8 cellular contexts compared by ENCODE assay signal in genomic region chrY:2934861-2935605, GRCh38. TPM values are rescaled to one million over a fixed set of nuclear protein-coding genes. Genes with fewer than 3 reads are reported as not detected.
DNase-seq lines count a peak whose midpoint lies in the region; ATAC-seq and TF ChIP-seq lines count a peak whose summit lies in the region.

TSS of gene ZFY (plus strand) at chrY:2935381. CDS start at chrY:2953937, 18,556 bp downstream.

- no peak within 1 kb of the TSS for H3K27ac Mint-ChIP-seq in H9

- H3K4me3 ChIP-seq in mononuclear cell (ENCODE audit: low read length), result peak within 1 kb of the TSS; percentile 61

- H3K9me3 ChIP-seq in mononuclear cell (ENCODE audit: low read depth, low read length), result no peaks in the 10 kb centered on the region
- H3K9me3 ChIP-seq in H9 (ENCODE audit: control insufficient read depth, low read depth, low read length), result no peaks in the 10 kb centered on the region

- no peaks in the 10 kb centered on the region for H3K4me1 Mint-ChIP-seq in H9

- no CpG with 5 or more reads among the region's 83 CpGs for WGBS in H9 (ENCODE audit: extremely low coverage, insufficient read length, low lambda C conversion rate)

- H3K9ac ChIP-seq in H9 (ENCODE audit: extremely low read depth, insufficient read length, low read length), result no peak within 1 kb of the TSS

- H4K91ac ChIP-seq in H9 (ENCODE audit: insufficient read length, low read depth, low read length), result no peak within 1 kb of the TSS

- no peak within 1 kb of the TSS for H3K4me3 Mint-ChIP-seq in H9

- H4K8ac ChIP-seq in H9 (replicated peaks; ENCODE audit: insufficient read length, low read depth, low read length), result no peak within 1 kb of the TSS

- H3K79me1 ChIP-seq in H9 (ENCODE audit: insufficient read depth, low read depth, low read length, poor library complexity, severe bottlenecking), result no peaks in the 10 kb centered on the region

- H4K20me1 ChIP-seq in H9 (ENCODE audit: control insufficient read depth, insufficient read depth, insufficient read length), result no peaks in the 10 kb centered on the region

- no peak within 1 kb of the TSS for H3K4me2 ChIP-seq in H9 (ENCODE audit: insufficient read depth, insufficient read length, low read length)

- H3K4me1 ChIP-seq in mononuclear cell (ENCODE audit: insufficient read depth, low read length) (peaks cover 11% of the 10 kb centered on the region), H9 (ENCODE audit: insufficient read depth, low read length) (no peaks in the 10 kb centered on the region)

- H3K36me3 Mint-ChIP-seq in H9 (ENCODE audit: insufficient read depth in 1 of 3, low read depth in 3 of 3), result no peaks in the 10 kb centered on the region

- H3K27ac ChIP-seq in 22Rv1 (peak within 1 kb of the TSS; percentile 98), H9 (ENCODE audit: insufficient read length, low read depth, low read length) (no peak within 1 kb of the TSS)

- no peak within 1 kb of the TSS for H2BK15ac ChIP-seq in H9 (ENCODE audit: low read depth, low read length)

- no peak within 1 kb of the TSS for H3K18ac ChIP-seq in H9 (ENCODE audit: insufficient read length, low read depth, low read length)

- ATAC-seq in GM21528 (IDR thresholded peaks at IDR 0.05; ENCODE audit: low FRiP score, unreplicated experiment) (peak; percentile 42), GM18520 (IDR thresholded peaks at IDR 0.05; ENCODE audit: unreplicated experiment) (no peak)

- H2AFZ ChIP-seq in H9 (ENCODE audit: low read length), result no peak within 1 kb of the TSS

- no peak within 1 kb of the TSS for H2AK5ac ChIP-seq in H9 (ENCODE audit: insufficient read length, low read length)

- no peaks in the 10 kb centered on the region for H3K79me2 ChIP-seq in H9 (ENCODE audit: insufficient read depth, low read length)

- no peak within 1 kb of the TSS for H3K14ac ChIP-seq in H9 (ENCODE audit: insufficient read depth, low read length)

- H2BK5ac ChIP-seq in H9 (ENCODE audit: insufficient read length, low read length), result no peak within 1 kb of the TSS

- no peaks in the 10 kb centered on the region for H3K27me3 Mint-ChIP-seq in H9 (ENCODE audit: low read depth)

- no peak for TF ChIP-seq CTCF in 22Rv1 (IDR thresholded peaks at IDR 0.05)
- no peak for TF ChIP-seq CTCF in H9 (conservative IDR thresholded peaks at IDR 0.05)

- peak; percentile 78 for DNase-seq in NCI-H69 (lab: John Stamatoyannopoulos, UW)
- DNase-seq in amygdala (lab: John Stamatoyannopoulos, UW), result peak in 31 of 56 donors; percentile 0 to 80 (median 37)
- no peak for DNase-seq in H9
- no peak for DNase-seq in NCI-H748 treated with DMSO at 0.1 percent for 48 hours (lab: John Stamatoyannopoulos, UW)

- H3K9me3 Mint-ChIP-seq in H9, result no peaks in the 10 kb centered on the region

- no peak within 1 kb of the TSS for H2BK120ac ChIP-seq in H9 (ENCODE audit: low read depth, low read length, poor library complexity, severe bottlenecking)

- no peak within 1 kb of the TSS for H2BK12ac ChIP-seq in H9 (ENCODE audit: insufficient read length, low read depth, low read length)

- no peak within 1 kb of the TSS for H3K4ac ChIP-seq in H9 (ENCODE audit: low read depth, low read length)

- no peak within 1 kb of the TSS for H3K56ac ChIP-seq in H9 (ENCODE audit: insufficient read length, low read depth, low read length)

- no peaks in the 10 kb centered on the region for H3K27me3 ChIP-seq in mononuclear cell (ENCODE audit: insufficient read depth, low read length)
- no peaks in the 10 kb centered on the region for H3K27me3 ChIP-seq in H9 (ENCODE audit: insufficient read depth, low read length)

- H4K5ac ChIP-seq in H9 (ENCODE audit: insufficient read length, low read depth, low read length), result no peak within 1 kb of the TSS

- no peaks in the 10 kb centered on the region for H3K23me2 ChIP-seq in H9 (ENCODE audit: insufficient read length, low read depth, low read length, poor library complexity, severe bottlenecking)

- no peak within 1 kb of the TSS for H3T11ph ChIP-seq in H9 (ENCODE audit: low read length)

- H3K23ac ChIP-seq in H9 (ENCODE audit: insufficient read length, low read depth, low read length), result no peak within 1 kb of the TSS

- H2BK20ac ChIP-seq in H9 (ENCODE audit: low read depth, low read length, poor library complexity, severe bottlenecking), result no peak within 1 kb of the TSS

RNA-seq across cellular contexts. Expression of gene ZFY, which starts in this region (rescaled TPM):
- total RNA-seq in mononuclear cell (not detected), H9 (2021) (not detected in 2 replicates)

Comparison
In these comparisons a context has a peak if more than half of its experiments do, and no peak if none do; other contexts are left out.
1. DNase-seq: peak in NCI-H69 (single experiment) and amygdala (31 of 56); none in H9 (single experiment) and NCI-H748 treated with DMSO at 0.1 percent for 48 hours (single experiment).